ENCODE assay signal across 8 cellular contexts in the genomic region with DNA sequence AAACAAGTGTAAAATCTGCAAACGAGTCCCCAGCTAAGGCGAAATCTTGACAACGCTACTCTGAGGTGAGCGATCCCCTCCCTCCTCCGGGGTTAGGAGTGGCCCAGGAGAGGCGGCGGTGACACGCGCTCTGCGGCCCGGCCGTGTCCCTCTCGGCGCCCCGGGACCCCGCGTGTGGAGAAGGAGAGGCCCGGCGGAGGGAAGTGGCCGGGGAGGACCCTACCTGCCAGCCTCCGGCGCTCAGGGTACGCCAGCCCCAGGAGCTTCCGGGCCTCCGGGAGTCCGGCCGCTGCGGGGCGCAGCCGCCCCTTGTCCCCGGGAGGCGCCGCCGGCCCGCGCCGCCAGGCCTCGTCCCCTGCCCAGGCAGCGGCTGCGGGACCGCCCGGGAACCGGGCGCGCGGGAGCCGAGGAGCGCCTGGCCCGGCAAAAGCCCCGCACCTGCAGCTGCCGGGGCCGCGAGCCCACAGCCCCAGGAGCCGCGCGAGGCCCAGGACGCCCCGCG. TPM values are rescaled to one million over a fixed set of nuclear protein-coding genes. Genes with fewer than 3 reads are reported as not detected.
DNase-seq lines count a peak whose midpoint lies in the region; ATAC-seq, FAIRE-seq and TF ChIP-seq lines count a peak whose summit lies in the region.

No MANE protein-coding gene starts in this region.

- ATAC-seq in GM18498 (IDR thresholded peaks at IDR 0.05; ENCODE audit: unreplicated experiment): peak; percentile 44
- ATAC-seq in HG02884 (IDR thresholded peaks at IDR 0.05; ENCODE audit: unreplicated experiment): peak; percentile 24

- no CpG with 5 or more reads among the region's 59 CpGs for WGBS in neuronal stem cell (ENCODE audit: extremely low coverage in 2 of 2, insufficient read length in 2 of 2, insufficient replicate concordance in 1 of 2), 2 donors

- H3K9me3 ChIP-seq in OCI-LY7 (ENCODE audit: low read length) (no peaks in the 10 kb centered on the region), neuronal stem cell (replicated peaks in 1 of 2; ENCODE audit: control insufficient read depth in 2 of 2, insufficient read depth in 1 of 2, low read depth in 1 of 2, low read length in 2 of 2) (no peaks in the 10 kb centered on the region)

- H3K27ac ChIP-seq in 22Rv1 (peak overlapping the region; percentile 82), OCI-LY7 (ENCODE audit: low read depth, low read length, poor library complexity, severe bottlenecking) (peak overlapping the region; percentile 52), neuronal stem cell (replicated peaks; ENCODE audit: low read length) (peak overlapping the region; percentile 89)

- no peak overlapping the region for H3K23ac ChIP-seq in neuronal stem cell (ENCODE audit: low read depth, low read length, poor library complexity)

- no peaks in the 10 kb centered on the region for H3K79me1 ChIP-seq in neuronal stem cell (ENCODE audit: low read depth, low read length)

- H3K4me1 ChIP-seq in OCI-LY7 (ENCODE audit: insufficient read depth, low read length, poor library complexity, severe bottlenecking) (peaks cover 17% of the 10 kb centered on the region), neuronal stem cell (ENCODE audit: control insufficient read depth in 2 of 2, insufficient read depth in 1 of 2, low read depth in 1 of 2, low read length in 2 of 2) (peaks cover 3 to 14% of the 10 kb centered on the region in 2 donors)

- CTCF ChIA-PET in OCI-LY7 (lab: Charles Lee; ENCODE audit: unreplicated experiment): interaction anchor here (0.7 to 1.0 kb wide), 3 partner anchors 12 to 74 kb away, joined by 3 read pairs; no protein-coding TSS in a partner anchor

- intact Hi-C loops in OCI-LY7 (cut with micrococcal nuclease; ENCODE audit: unreplicated experiment): loop anchor here (1.0 to 5.0 kb wide), 4 partner anchors 49 to 1864 kb away; a partner anchor contains a TSS

- H3K4me2 ChIP-seq in OCI-LY7 (ENCODE audit: low read length): peak overlapping the region; percentile 78
- peak overlapping the region; percentile 59 for H3K4me2 ChIP-seq in neuronal stem cell (ENCODE audit: insufficient read depth, low read length, poor library complexity, severe bottlenecking)

- no peak overlapping the region for H4K91ac ChIP-seq in neuronal stem cell (ENCODE audit: low read depth, low read length, poor library complexity)

- H4K8ac ChIP-seq in neuronal stem cell (ENCODE audit: low read depth, low read length): no peak overlapping the region

- H2BK120ac ChIP-seq in neuronal stem cell (ENCODE audit: low read depth, low read length): no peak overlapping the region

- H3K14ac ChIP-seq in neuronal stem cell (ENCODE audit: low read length): no peak overlapping the region

- peaks cover 17% of the 10 kb centered on the region; the same call in 1 of the 2 replicates for H3K79me2 ChIP-seq in OCI-LY7 (ENCODE audit: insufficient read depth, low read depth, low read length)

- peak overlapping the region; percentile 92 for H2BK5ac ChIP-seq in neuronal stem cell (ENCODE audit: low read length)

- no peak overlapping the region for H2AK5ac ChIP-seq in neuronal stem cell (ENCODE audit: low read depth, low read length)

- no peak overlapping the region for H2BK15ac ChIP-seq in neuronal stem cell (ENCODE audit: low read length)

- no peaks in the 10 kb centered on the region for H3K9me2 ChIP-seq in OCI-LY7 (ENCODE audit: insufficient read depth, low read length)

- H3K36me3 ChIP-seq in OCI-LY7 (ENCODE audit: insufficient read depth, low read length): no peaks in the 10 kb centered on the region
- H3K36me3 ChIP-seq in neuronal stem cell (replicated peaks in 1 of 2; ENCODE audit: control insufficient read depth in 2 of 2, insufficient read depth in 2 of 2, low read length in 2 of 2): peaks cover 0 to 6% of the 10 kb centered on the region in 2 donors

- H3K4me3 ChIP-seq in OCI-LY7 (ENCODE audit: low read depth, low read length, poor library complexity, severe bottlenecking) (peak overlapping the region; percentile 79), neuronal stem cell (ENCODE audit: low read length in 2 of 2) (peak overlapping the region; percentile 76 to 96)

- BruUV-seq in OCI-LY7 (replicated peaks; lab: Mats Ljungman, UMichigan): no TSS peak

- H3K4ac ChIP-seq in neuronal stem cell (ENCODE audit: low read length): no peak overlapping the region

- peak overlapping the region; percentile 96 for H3K18ac ChIP-seq in neuronal stem cell (ENCODE audit: low read length)

- no peaks in the 10 kb centered on the region for H4K20me1 ChIP-seq in OCI-LY7 (ENCODE audit: insufficient read depth, low read length)

- peak; percentile 79 for DNase-seq in OCI-LY7 (ENCODE audit: low spot score)
- DNase-seq in activated effector memory CD4-positive, alpha-beta T cell treated with anti-CD3 and anti-CD28 coated beads, Interleukin-2, amount 50 U/mL, for 16 hours: peak; percentile 77
- DNase-seq in globus pallidus (ENCODE audit: low spot score): peak; percentile 54
- DNase-seq in neuronal stem cell (ENCODE audit: low spot score): peak; percentile 33
- peak; percentile 59 for DNase-seq in urothelium cell line (ENCODE audit: low spot score)

- H3K27me3 ChIP-seq in neuronal stem cell (ENCODE audit: control insufficient read depth in 3 of 3, insufficient read depth in 3 of 3, low read depth in 1 of 3, low read length in 3 of 3): no peaks in the 10 kb centered on the region

- H2BK12ac ChIP-seq in neuronal stem cell (ENCODE audit: low read length): no peak overlapping the region

- FAIRE-seq in urothelium cell line (lab: Jason Lieb, UNC): no peak

- TF ChIP-seq CTCF in 22Rv1 (IDR thresholded peaks at IDR 0.05) (no peak), OCI-LY7 (conservative IDR thresholded peaks at IDR 0.05; ENCODE audit: low read length) (0 out of 2 replicates have a peak, but pooled peaks have one; percentile 13)

- H3K9ac ChIP-seq in neuronal stem cell (ENCODE audit: low read depth, low read length, poor library complexity): peak overlapping the region; percentile 82

- POLR2A ChIA-PET in OCI-LY7 (lab: Charles Lee): interaction anchor here (0.5 to 2.6 kb wide), 6 partner anchors 28 to 71 kb away, joined by 3 to 17 read pairs (median 6); a partner anchor contains a TSS

- H2AFZ ChIP-seq in OCI-LY7 (ENCODE audit: low read length): peak overlapping the region; percentile 48; the same call in 1 of the 2 replicates
- peak overlapping the region; percentile 89 for H2AFZ ChIP-seq in neuronal stem cell (ENCODE audit: low read length)

RNA-seq across cellular contexts. Expression of a gene that starts 0.5 kb away (rescaled TPM):
- total RNA-seq in OCI-LY7 (2014; rRNA removed; shearing (Covaris generic)): 14.1 and 16.4 TPM in 2 replicates
- total RNA-seq in OCI-LY7 (2022): 25.4 and 27.2 TPM in 2 replicates
- polyA plus RNA-seq in neuronal stem cell (2013, experiment 1 of 2): 7.1 TPM
- polyA plus RNA-seq in neuronal stem cell (2013, experiment 2 of 2): 7.7 TPM

RNA-seq across cellular contexts. Expression of a gene that starts 49.8 kb away (rescaled TPM):
- 33.0 and 33.3 TPM in 2 replicates for total RNA-seq in OCI-LY7 (2014; rRNA removed; shearing (Covaris generic))
- 50.4 and 53.2 TPM in 2 replicates for total RNA-seq in OCI-LY7 (2022)
- polyA plus RNA-seq in neuronal stem cell (2013, experiment 1 of 2): 22.6 TPM
- 24.2 TPM for polyA plus RNA-seq in neuronal stem cell (2013, experiment 2 of 2)

Comparison
In these comparisons a context has a peak if more than half of its experiments do, and no peak if none do; other contexts are left out.
1. Peak in every context shown above with its lines: DNase-seq, ATAC-seq, H3K4me3 ChIP-seq and H3K27ac ChIP-seq.